ENCODE assay signal across 8 cellular contexts in genomic region chr11:62573592-62574362, GRCh38. TPM values are rescaled to one million over a fixed set of nuclear protein-coding genes. Genes with fewer than 3 reads are reported as not detected.
DNase-seq lines count a peak whose midpoint lies in the region; ATAC-seq and TF ChIP-seq lines count a peak whose summit lies in the region.

EEF1G (minus strand) TSS chr11:62573891; CDS start chr11:62573842, 49 bp downstream.

- H2AFZ ChIP-seq in GM23338: peak within 1 kb of the TSS; percentile 23

- peaks cover 8% of the 10 kb centered on the region for H3F3A ChIP-seq in DOHH2 (ENCODE audit: control insufficient read depth, insufficient read depth)
- H3F3A ChIP-seq in GM23338 (replicated peaks; ENCODE audit: low read depth): peaks cover 52% of the 10 kb centered on the region

- H3K79me2 ChIP-seq in DOHH2 (ENCODE audit: control insufficient read depth, low read length) (peaks cover 70% of the 10 kb centered on the region), GM23338 (replicated peaks; ENCODE audit: insufficient read depth) (peaks cover 48% of the 10 kb centered on the region)

- no peaks in the 10 kb centered on the region for H3K9me3 ChIP-seq in DOHH2 (ENCODE audit: control insufficient read depth, insufficient read depth, low read length)

- H3K36me3 Mint-ChIP-seq in GM23338 (ENCODE audit: low read depth): peaks cover 76% of the 10 kb centered on the region
- H3K36me3 Mint-ChIP-seq in naive thymus-derived CD8-positive, alpha-beta T cell: peaks cover 0 to 73% (median 10%) of the 10 kb centered on the region in 3 donors

- peaks cover 4% of the 10 kb centered on the region; the same call in 1 of the 2 replicates for H4K20me1 ChIP-seq in DOHH2 (ENCODE audit: control insufficient read depth, insufficient read depth, low read depth, low read length)
- peaks cover 42% of the 10 kb centered on the region for H4K20me1 ChIP-seq in GM23338 (replicated peaks; ENCODE audit: insufficient read depth)

- peak within 1 kb of the TSS; percentile 99 for H3K4me3 Mint-ChIP-seq in GM23338
- H3K4me3 Mint-ChIP-seq in naive thymus-derived CD8-positive, alpha-beta T cell: peak within 1 kb of the TSS; percentile 93 to 99 (median 97)

- ATAC-seq in GM23338: peak; percentile 93
- ATAC-seq in naive thymus-derived CD8-positive, alpha-beta T cell: peak; percentile 91 to 92

- H3K27me3 ChIP-seq in DOHH2 (ENCODE audit: control insufficient read depth, low read length): no peaks in the 10 kb centered on the region
- H3K27me3 ChIP-seq in GM23338 (ENCODE audit: insufficient read depth): no peaks in the 10 kb centered on the region

- H3K36me3 ChIP-seq in DOHH2 (ENCODE audit: control insufficient read depth, low read length): peaks cover 91% of the 10 kb centered on the region
- peaks cover 39% of the 10 kb centered on the region for H3K36me3 ChIP-seq in GM23338 (ENCODE audit: insufficient read depth)

- H3K4me1 Mint-ChIP-seq in GM23338: peaks cover 33% of the 10 kb centered on the region
- H3K4me1 Mint-ChIP-seq in naive thymus-derived CD8-positive, alpha-beta T cell: peaks cover 41 to 59% (median 53%) of the 10 kb centered on the region in 4 donors

- TF ChIP-seq CTCF in DOHH2 (IDR thresholded peaks at IDR 0.05; ENCODE audit: low read depth, low read length, poor library complexity, severe bottlenecking) (no peak), GM23338 (conservative IDR thresholded peaks at IDR 0.05; ENCODE audit: low read depth in 2 of 2) (no peak)

- H3K27ac ChIP-seq in DOHH2 (ENCODE audit: low read depth, low read length) (peak within 1 kb of the TSS; percentile 68), GM23338 (ENCODE audit: low read depth) (peak within 1 kb of the TSS; percentile 35)

- H3K4me3 ChIP-seq in DOHH2 (ENCODE audit: low read length): peak within 1 kb of the TSS; percentile 93
- H3K4me3 ChIP-seq in GM23338: peak within 1 kb of the TSS; percentile 79

- H3K9me3 Mint-ChIP-seq in GM23338: no peaks in the 10 kb centered on the region
- H3K9me3 Mint-ChIP-seq in naive thymus-derived CD8-positive, alpha-beta T cell: no peaks in the 10 kb centered on the region

- POLR2A ChIA-PET in naive thymus-derived CD8-positive, alpha-beta T cell (lab: Charles Lee): interaction anchor here (0.6 to 7.5 kb wide), 34 partner anchors 12 to 307 kb away, joined by 3 to 104 read pairs (median 6); partner anchors contain the start of genes B3GAT3, C11orf98, CSKMT and HNRNPUL2

- peak within 1 kb of the TSS; percentile 99 for H3K27ac Mint-ChIP-seq in GM23338
- peak within 1 kb of the TSS; percentile 90 to 99 (median 98) for H3K27ac Mint-ChIP-seq in naive thymus-derived CD8-positive, alpha-beta T cell

- H3K27me3 Mint-ChIP-seq in GM23338 (ENCODE audit: insufficient read depth, low read depth, poor library complexity): peaks cover 18% of the 10 kb centered on the region
- no peaks in the 10 kb centered on the region for H3K27me3 Mint-ChIP-seq in naive thymus-derived CD8-positive, alpha-beta T cell

- DNase-seq in GM23338 (ENCODE audit: low spot score) (peak; percentile 100), LHCN-M2 (ENCODE audit: low read depth) (peak; percentile 100), RPMI8226 (peak; percentile 100), fibroblast of gingiva (ENCODE audit: low read depth) (peak; percentile 100)
- peak; percentile 92 to 97 for DNase-seq in activated T-helper 1 cell treated with anti-CD3 and anti-CD28 coated beads, Interleukin-2, amount 50 U/mL, for 16 hours (ENCODE audit: low read depth in 1 of 2, low spot score in 1 of 2)
- peak; percentile 94 to 100 (median 98) for DNase-seq in naive thymus-derived CD8-positive, alpha-beta T cell
- peak; percentile 91 to 100 (median 98) for DNase-seq in stimulated activated naive CD4-positive, alpha-beta T cell (lab: John Stamatoyannopoulos, UW)

- peak within 1 kb of the TSS; percentile 81 for H3K4me2 ChIP-seq in DOHH2 (ENCODE audit: low read length)
- H3K4me2 ChIP-seq in GM23338: peak within 1 kb of the TSS; percentile 100

- peaks cover 48% of the 10 kb centered on the region for H3K4me1 ChIP-seq in DOHH2 (ENCODE audit: control insufficient read depth, low read length)
- peaks cover 24% of the 10 kb centered on the region for H3K4me1 ChIP-seq in GM23338 (ENCODE audit: insufficient read depth)

- H3K9me2 ChIP-seq in DOHH2 (replicated peaks; ENCODE audit: control insufficient read depth, low read length) (no peaks in the 10 kb centered on the region), GM23338 (ENCODE audit: insufficient read depth) (no peaks in the 10 kb centered on the region)

TF ChIP-seq in GM23338, 12 proteins besides CTCF, POLR2A, EP300 and RAD21 (continues in another document):
- TF ChIP-seq ZNF462 (CRISPR knock-in tag; IDR thresholded peaks at IDR 0.05): no peak
- TF ChIP-seq ETS1 (IDR thresholded peaks at IDR 0.05): 0 out of 2 replicates have a peak, but pooled peaks have one; percentile 41
- TF ChIP-seq CREB1 (CRISPR knock-in tag; IDR thresholded peaks at IDR 0.05; ENCODE audit: low read depth): no peak
- no peak for TF ChIP-seq STAT1 (IDR thresholded peaks at IDR 0.05; ENCODE audit: unreplicated experiment)
- no peak for TF ChIP-seq NANOG (IDR thresholded peaks at IDR 0.05; ENCODE audit: borderline replicate concordance)
- TF ChIP-seq POLR2AphosphoS5 (IDR thresholded peaks at IDR 0.05; ENCODE audit: low read depth): peak; percentile 90
- no peak for TF ChIP-seq JUNB (IDR thresholded peaks at IDR 0.05; ENCODE audit: unreplicated experiment)

RNA-seq across cellular contexts. Expression of gene EEF1G, which starts in this region (rescaled TPM):
- total RNA-seq in GM23338 (2014; rRNA removed; shearing (Covaris generic)): 1,200 and 1,316 TPM in 2 replicates
- 696 and 736 TPM in 2 replicates for polyA plus RNA-seq in GM23338 (2016; fragmentation: Nextera tagmentation; extraction: Ambion mirVana)
- total RNA-seq in LHCN-M2 (2014; rRNA removed): 1,532 and 1,571 TPM in 2 replicates
- polyA plus RNA-seq in LHCN-M2 (2012): 1,893 TPM
- 1,000 to 10,000 TPM; 2,038 to 2,092 TPM for total RNA-seq in naive thymus-derived CD8-positive, alpha-beta T cell
- 1,000 to 10,000 TPM; 1,637 to 2,152 (median 1,960) TPM for polyA plus RNA-seq in naive thymus-derived CD8-positive, alpha-beta T cell

Comparison
In these comparisons a context has a peak if more than half of its experiments do, and no peak if none do; other contexts are left out.
1. Peak in every context shown above with its lines: DNase-seq, ATAC-seq, H3K4me3 ChIP-seq and H3K27ac ChIP-seq.